ENCODE assay signal across 26 cellular contexts in the genomic region with DNA sequence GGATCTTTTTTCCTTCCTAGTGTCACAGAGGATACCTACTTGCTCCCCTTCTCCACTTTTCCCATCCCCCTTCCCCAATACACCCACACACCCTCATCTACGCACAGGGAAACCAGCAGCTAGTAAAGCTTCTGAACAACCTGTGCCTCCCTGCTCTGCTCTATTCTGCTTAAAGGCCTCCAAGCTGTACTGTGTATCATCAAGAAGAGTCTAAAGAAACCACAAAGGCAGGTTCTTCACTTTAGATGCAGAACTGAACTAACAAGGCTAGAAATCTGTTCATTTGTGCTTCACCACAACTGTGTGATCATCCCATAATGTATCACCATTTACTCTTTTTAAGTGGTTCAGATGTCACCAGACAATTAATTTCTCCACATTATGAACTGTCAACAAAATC.
A peak's percentile ranks its signal among the peaks of the same experiment; 100 is the strongest.
DNase-seq lines count a peak whose midpoint lies in the region; ATAC-seq, FAIRE-seq and TF ChIP-seq lines count a peak whose summit lies in the region.
"Had no signal": no experiment of that assay in that cellular context is flagged by ENCODE, and none has a peak within 500 bp of the region (broad histone marks: within the 10 kb centered on the region; RNA-seq: fewer than 3 reads in every experiment).

No MANE protein-coding gene starts in this region.

- no peak overlapping the region for H3K27ac ChIP-seq in astrocyte (ENCODE audit: low read depth, low read length)
- H3K27ac ChIP-seq: colonic mucosa, upper lobe of right lung had no signal

- FAIRE-seq in astrocyte (lab: Jason Lieb, UNC), result no peak
- FAIRE-seq: A204.1, GM12892, keratinocyte had no signal

- no peak overlapping the region for H3K9ac ChIP-seq in astrocyte (ENCODE audit: low read length)

- no peaks in the 10 kb centered on the region for H3K9me3 Mint-ChIP-seq in activated T-cell treated with anti-CD3 and anti-CD28 coated beads, Interleukin-2, amount 50 U/mL, for 24 hours
- H3K9me3 Mint-ChIP-seq in HFFc6 (no peaks in the 10 kb centered on the region; the same call in 1 of the 2 replicates), astrocyte (ENCODE audit: unreplicated experiment) (peaks cover 4% of the 10 kb centered on the region), progenitor cell of endocrine pancreas (ENCODE audit: low read depth) (peaks cover 4% of the 10 kb centered on the region)

- H3K79me2 ChIP-seq in astrocyte (ENCODE audit: insufficient read depth, low read length), result peaks cover 54% of the 10 kb centered on the region

- H3K4me1 ChIP-seq in astrocyte (ENCODE audit: insufficient read depth, low read length), result peaks cover 21% of the 10 kb centered on the region
- H3K4me1 ChIP-seq: colonic mucosa had no signal

- no peak overlapping the region for H3K4me3 Mint-ChIP-seq in activated T-cell treated with anti-CD3 and anti-CD28 coated beads, Interleukin-2, amount 50 U/mL, for 24 hours
- H3K4me3 Mint-ChIP-seq in HFFc6 (no peak overlapping the region), astrocyte (ENCODE audit: unreplicated experiment) (no peak overlapping the region), progenitor cell of endocrine pancreas (ENCODE audit: low read depth) (no peak overlapping the region)
- H3K4me3 Mint-ChIP-seq: B cell, brain had no signal

- TF ChIP-seq CTCF in HFFc6 (IDR thresholded peaks at IDR 0.05) (no peak), astrocyte (IDR thresholded peaks at IDR 0.05; ENCODE audit: insufficient read depth, low read depth, low read length) (no peak), progenitor cell of endocrine pancreas (IDR thresholded peaks at IDR 0.05; ENCODE audit: unreplicated experiment) (no peak)

- no peak for ATAC-seq in GM19397 (IDR thresholded peaks at IDR 0.05; ENCODE audit: unreplicated experiment)
- ATAC-seq in GM21528 (IDR thresholded peaks at IDR 0.05; ENCODE audit: low FRiP score, unreplicated experiment), result no peak
- ATAC-seq: upper lobe of right lung had no signal

- no peaks in the 10 kb centered on the region for H3K27me3 ChIP-seq in astrocyte (ENCODE audit: insufficient read depth, low read length)
- H3K27me3 ChIP-seq: colonic mucosa, upper lobe of right lung had no signal

- peaks cover 36% of the 10 kb centered on the region for H3K4me1 Mint-ChIP-seq in activated T-cell treated with anti-CD3 and anti-CD28 coated beads, Interleukin-2, amount 50 U/mL, for 24 hours (ENCODE audit: low read depth)
- H3K4me1 Mint-ChIP-seq in HFFc6 (ENCODE audit: low read depth) (peaks cover 43% of the 10 kb centered on the region), astrocyte (ENCODE audit: low read depth, unreplicated experiment) (peaks cover 23% of the 10 kb centered on the region), progenitor cell of endocrine pancreas (ENCODE audit: low read depth) (peaks cover 18% of the 10 kb centered on the region)

- no peak overlapping the region for H3K4me2 ChIP-seq in astrocyte (ENCODE audit: low read length)

- H3K36me3 Mint-ChIP-seq in activated T-cell treated with anti-CD3 and anti-CD28 coated beads, Interleukin-2, amount 50 U/mL, for 24 hours (ENCODE audit: low read depth), result peaks cover 7% of the 10 kb centered on the region
- H3K36me3 Mint-ChIP-seq in HFFc6 (ENCODE audit: low read depth) (peaks cover 7% of the 10 kb centered on the region), astrocyte (ENCODE audit: low read depth, unreplicated experiment) (peaks cover 4% of the 10 kb centered on the region), progenitor cell of endocrine pancreas (ENCODE audit: insufficient read depth) (peaks cover 9% of the 10 kb centered on the region)

- no peak for DNase-seq in activated T-cell treated with anti-CD3 and anti-CD28 coated beads, Interleukin-2, amount 50 U/mL, for 24 hours
- no peak for DNase-seq in activated T-cell treated with anti-CD3 and anti-CD28 coated beads, Interleukin-2, amount 50 U/mL, for 1 hour
- DNase-seq in HFFc6 (no peak), astrocyte (ENCODE audit: low read depth) (no peak), progenitor cell of endocrine pancreas (ENCODE audit: low spot score, unreplicated experiment) (no peak), retina (no peak)
- DNase-seq: activated CD4-positive, alpha-beta T cell treated with anti-CD3 and anti-CD28 coated beads for 4 hours; activated CD8-positive, alpha-beta memory T cell treated with anti-CD3 and anti-CD28 coated beads, Interleukin-2, amount 50 U/mL, for 4 hours; colonic mucosa; DND-41; NCI-H1092; NCI-H2029 treated with DMSO at 0.1 percent for 48 hours; NCI-H226; NCI-H774; occipital lobe; SHP77 treated with DMSO at 0.1 percent for 48 hours; stimulated activated CD4-positive, alpha-beta T cell treated with anti-CD3 and anti-CD28 coated beads, Interleukin-4, amount 100 ng/mL, for 24 hours; upper lobe of right lung had no signal

- no peak overlapping the region for H3K4me3 ChIP-seq in astrocyte (ENCODE audit: insufficient read depth, low read depth, low read length)
- H3K4me3 ChIP-seq: colonic mucosa, lung, upper lobe of right lung had no signal

- no peaks in the 10 kb centered on the region for H3K9me3 ChIP-seq in astrocyte (ENCODE audit: insufficient read depth, low read depth, low read length)
- H3K9me3 ChIP-seq: colonic mucosa, upper lobe of right lung had no signal

- no peak overlapping the region for H2AFZ ChIP-seq in astrocyte (ENCODE audit: low read depth, low read length)

- no peaks in the 10 kb centered on the region for H4K20me1 ChIP-seq in astrocyte (ENCODE audit: insufficient read depth, low read length)

- peak overlapping the region; percentile 80 for H3K27ac Mint-ChIP-seq in activated T-cell treated with anti-CD3 and anti-CD28 coated beads, Interleukin-2, amount 50 U/mL, for 24 hours
- peak overlapping the region; percentile 38; the same call in 1 of the 2 replicates for H3K27ac Mint-ChIP-seq in HFFc6
- peak overlapping the region; percentile 83 for H3K27ac Mint-ChIP-seq in astrocyte (ENCODE audit: unreplicated experiment)
- peak overlapping the region; percentile 97 for H3K27ac Mint-ChIP-seq in progenitor cell of endocrine pancreas
- H3K27ac Mint-ChIP-seq: B cell had no signal

- no peaks in the 10 kb centered on the region for H3K36me3 ChIP-seq in astrocyte (ENCODE audit: insufficient read depth, low read length)
- H3K36me3 ChIP-seq: colonic mucosa, upper lobe of right lung had no signal

- no peaks in the 10 kb centered on the region for H3K27me3 Mint-ChIP-seq in activated T-cell treated with anti-CD3 and anti-CD28 coated beads, Interleukin-2, amount 50 U/mL, for 24 hours
- H3K27me3 Mint-ChIP-seq in HFFc6 (ENCODE audit: insufficient read depth), result peaks cover 2% of the 10 kb centered on the region
- no peaks in the 10 kb centered on the region for H3K27me3 Mint-ChIP-seq in astrocyte (ENCODE audit: low read depth, unreplicated experiment)
- no peaks in the 10 kb centered on the region for H3K27me3 Mint-ChIP-seq in progenitor cell of endocrine pancreas
- H3K27me3 Mint-ChIP-seq: B cell, brain had no signal

Comparison
In these comparisons a context has a peak if more than half of its experiments do, and no peak if none do; other contexts are left out.
1. H3K27ac Mint-ChIP-seq: peak in every context shown above with its lines; median percentile 97 in progenitor cell of endocrine pancreas; 83 in astrocyte; 80 in activated T-cell treated with anti-CD3 and anti-CD28 coated beads, Interleukin-2, amount 50 U/mL, for 24 hours; 38 in HFFc6.